8 cellular contexts compared by ENCODE assay signal in genomic region chr9:126805546-126806262, GRCh38. TPM values are rescaled to one million over a fixed set of nuclear protein-coding genes. Genes with fewer than 3 reads are reported as not detected.
DNase-seq lines count a peak whose midpoint lies in the region; ATAC-seq, FAIRE-seq and TF ChIP-seq lines count a peak whose summit lies in the region.

No MANE protein-coding gene starts in this region.

- peaks cover 46% of the 10 kb centered on the region for H3K79me2 ChIP-seq in GM12878 (ENCODE audit: control insufficient read depth, insufficient read depth, low read length)

- BruUV-seq in GM12878 (replicated peaks; lab: Mats Ljungman, UMichigan), result no TSS peak

- TF ChIP-seq RAD21 in GM12878 (IDR thresholded peaks at IDR 0.05; ENCODE audit: insufficient read depth, low read depth, low read length), result peak; percentile 23; the same call in 1 of the 2 replicates

- H3K27ac ChIP-seq in BLaER1, result peak overlapping the region; percentile 77
- H3K27ac ChIP-seq in GM12878 (ENCODE audit: control insufficient read depth, insufficient read depth), result peak overlapping the region; percentile 60

- DNase-seq in T-helper 9 cell (peak; percentile 67), GM12878 (ENCODE audit: low read depth, low spot score) (peak; percentile 65), kidney epithelial cell (ENCODE audit: low read depth) (peak; percentile 16)
- DNase-seq in stimulated activated CD4-positive, alpha-beta T cell treated with anti-CD3 and anti-CD28 coated beads, Interleukin-4, amount 100 ng/mL, for 24 hours, result peak; percentile 87

- TF ChIP-seq CTCF in GM12878 (IDR thresholded peaks at IDR 0.05 in 2 of 3, conservative IDR thresholded peaks at IDR 0.05 in 1 of 3; ENCODE audit: control insufficient read depth in 2 of 3, extremely low read depth in 1 of 3, insufficient read depth in 1 of 3, low read depth in 3 of 3, low read length in 3 of 3) (peak in 1 of 3 experiments; percentile 28; a peak in 1 of 6 replicates), kidney epithelial cell (IDR thresholded peaks at IDR 0.05; ENCODE audit: insufficient read depth, low read length, poor library complexity, severe bottlenecking) (no peak)

- TF ChIP-seq POLR2A in GM12878 (IDR thresholded peaks at IDR 0.05; ENCODE audit: low read depth, low read length), result peak; percentile 62

- in situ Hi-C loops in GM12878 (cut with MboI), result no loop called here

- peak; percentile 90 for FAIRE-seq in GM12878 (lab: Jason Lieb, UNC)

- H3K4me2 ChIP-seq in BLaER1, result peak overlapping the region; percentile 95
- H3K4me2 ChIP-seq in GM12878 (ENCODE audit: control insufficient read depth, insufficient read depth), result peak overlapping the region; percentile 79

- peak overlapping the region; percentile 83 for H3K9ac ChIP-seq in BLaER1
- peak overlapping the region; percentile 84 for H3K9ac ChIP-seq in GM12878 (ENCODE audit: control insufficient read depth, insufficient read depth, low read length)

- peaks cover 18% of the 10 kb centered on the region for H3K36me3 ChIP-seq in BLaER1
- peaks cover 0 to under 1% of the 10 kb centered on the region in 2 experiments; a peak in 1 of 4 replicates for H3K36me3 ChIP-seq in GM12878 (ENCODE audit: control insufficient read depth in 2 of 2, insufficient read depth in 2 of 2, low read length in 1 of 2)
- H3K36me3 ChIP-seq in kidney epithelial cell (ENCODE audit: control insufficient read depth, insufficient read depth, low read length), result no peaks in the 10 kb centered on the region

- intact Hi-C loops in GM12878 (cut with micrococcal nuclease; ENCODE audit: unreplicated experiment), result loop anchor here (2.0 kb wide), 1 partner anchor 33 kb away; no protein-coding TSS in a partner anchor

- peak overlapping the region; percentile 82 for H3K4me3 ChIP-seq in BLaER1
- peak overlapping the region; percentile 82 for H3K4me3 ChIP-seq in GM12878
- H3K4me3 ChIP-seq in kidney epithelial cell (ENCODE audit: low read depth, low read length), result peak overlapping the region; percentile 85

- H3K27me3 ChIP-seq in BLaER1 (no peaks in the 10 kb centered on the region), GM12878 (replicated peaks in 1 of 2; ENCODE audit: control insufficient read depth in 2 of 2, insufficient read depth in 2 of 2, low read length in 1 of 2) (no peaks in the 10 kb centered on the region), kidney epithelial cell (ENCODE audit: control insufficient read depth, insufficient read depth, low read length) (no peaks in the 10 kb centered on the region)

- RAD21 ChIA-PET in GM12878 (lab: Charles Lee; ENCODE audit: unreplicated experiment), result interaction anchor here (1.1 to 3.4 kb wide), 9 partner anchors 14 to 109 kb away, joined by 3 to 25 read pairs (median 5); partner anchors contain the start of gene RALGPS1

- POLR2A ChIA-PET in GM12878 (lab: Charles Lee), result interaction anchor here (0.6 to 3.6 kb wide), 5 partner anchors 11 to 59 kb away, joined by 3 to 26 read pairs (median 3); no protein-coding TSS in a partner anchor

- H4K20me1 ChIP-seq in BLaER1 (peaks cover 43% of the 10 kb centered on the region), GM12878 (ENCODE audit: control insufficient read depth, insufficient read depth) (no peaks in the 10 kb centered on the region)

- no peaks in the 10 kb centered on the region for H3K9me3 ChIP-seq in BLaER1
- no peaks in the 10 kb centered on the region for H3K9me3 ChIP-seq in GM12878 (replicated peaks; ENCODE audit: control insufficient read depth, insufficient read depth, low read length)

- peak; percentile 76 for ATAC-seq in GM19351 (IDR thresholded peaks at IDR 0.05; ENCODE audit: unreplicated experiment)
- peak; percentile 73 for ATAC-seq in HG03521 (IDR thresholded peaks at IDR 0.05; ENCODE audit: unreplicated experiment)
- ATAC-seq in GM12878, result peak; percentile 90
- no peak for ATAC-seq in HG02852 (IDR thresholded peaks at IDR 0.05; ENCODE audit: unreplicated experiment)

- 2% methylated on average over 8 of the region's 8 CpGs for WGBS in GM12878 (ENCODE audit: insufficient coverage, insufficient replicate concordance, low lambda C conversion rate, missing lambda C conversion rate)

- SMC1A ChIA-PET in GM12878 (lab: Charles Lee; ENCODE audit: uncharacterized antibody, unreplicated experiment), result interaction anchor here (0.7 to 4.0 kb wide), 14 partner anchors 9 to 132 kb away, joined by 3 to 35 read pairs (median 3); partner anchors contain the start of gene RALGPS1

- peaks cover 48% of the 10 kb centered on the region for H3K4me1 ChIP-seq in BLaER1
- H3K4me1 ChIP-seq in GM12878 (ENCODE audit: control insufficient read depth, insufficient read depth, low read length), result no peaks in the 10 kb centered on the region; the same call in 1 of the 2 replicates

- TF ChIP-seq EP300 in GM12878 (IDR thresholded peaks at IDR 0.05; ENCODE audit: borderline replicate concordance in 1 of 2, control insufficient read depth in 1 of 2, low read depth in 2 of 2, low read length in 2 of 2), result 0 out of 4 replicates have a peak, but pooled peaks of 1 of the 2 experiments have one; percentile 41

- CTCF ChIA-PET in GM12878 (lab: Yijun Ruan, JAX), result interaction anchor here (0.7 to 2.5 kb wide), 11 partner anchors 16 to 100 kb away, joined by 3 to 10 read pairs (median 4); partner anchors contain the start of gene ZBTB34

- H2AFZ ChIP-seq in GM12878 (ENCODE audit: control insufficient read depth, low read depth, low read length), result no peak overlapping the region; the same call in 1 of the 2 replicates

TF ChIP-seq in GM12878, 131 proteins besides CTCF, POLR2A, EP300 and RAD21 (continues in another document):
- no peak for TF ChIP-seq SUPT20H (IDR thresholded peaks at IDR 0.05; ENCODE audit: borderline replicate concordance, control insufficient read depth, low read depth, low read length)
- no peak for TF ChIP-seq TCF3 (IDR thresholded peaks at IDR 0.05; ENCODE audit: borderline replicate concordance, insufficient read depth, low read depth, low read length)
- TF ChIP-seq ZBTB4 (CRISPR knock-in tag; IDR thresholded peaks at IDR 0.05), result no peak
- TF ChIP-seq WRNIP1 (IDR thresholded peaks at IDR 0.05; ENCODE audit: borderline replicate concordance, low read depth, low read length), result no peak
- TF ChIP-seq FOXK2 (IDR thresholded peaks at IDR 0.05), result no peak

RNA-seq across cellular contexts. Expression of gene ZBTB43, which starts 0.9 kb away (rescaled TPM):
- total RNA-seq in GM12878 (2013; cell fraction: nucleolus; rRNA removed), result 22.0 and 22.3 TPM in 2 replicates
- total RNA-seq in GM12878 (2014; rRNA removed) (7.4 and 8.4 TPM in 2 replicates), GM12878 (2014; rRNA removed; fragmentation: Illumina TruSeq; extraction: Trizol) (8.2 and 9.4 TPM in 2 replicates), GM12878 (2021) (12.9 and 16.4 TPM in 2 replicates), kidney epithelial cell (11.8 and 12.7 TPM in 2 replicates)
- 8.0 TPM for polyA plus RNA-seq in GM12878 (2011; ENCODE audit: low read depth)
- polyA plus RNA-seq in GM12878 (2011; rRNA removed) (19.3 and 24.7 TPM in 2 replicates), GM12878 (2014; fragmentation: Illumina TruSeq; extraction: Trizol) (6.9 and 10.1 TPM in 2 replicates), GM12878 (2014; fragmentation: Nextera tagmentation; extraction: Ambion mirVana) (1 to 10 TPM; 2.4 to 5.3 TPM), GM12878 (2014; rRNA removed) (5.9 and 8.0 TPM in 2 replicates), GM12878 (2016; fragmentation: Nextera tagmentation; extraction: Ambion mirVana) (10 to 100 TPM; 10.2 to 10.5 TPM)
- polyA plus RNA-seq in GM12878 (2011; cell fraction: cytosol; rRNA removed), result 6.8 and 10.4 TPM in 2 replicates
- 5.7 and 7.4 TPM in 2 replicates for polyA plus RNA-seq in GM12878 (2011; cell fraction: nucleus; rRNA removed)
- 7.6 and 10.2 TPM in 2 replicates for polyA plus RNA-seq in GM12878 (2012)
- 10.1 and 15.1 TPM in 2 replicates for polyA minus RNA-seq in GM12878 (2011; rRNA and poly(A)+ RNA removed)
- polyA minus RNA-seq in GM12878 (2011; cell fraction: cytosol; rRNA and poly(A)+ RNA removed), result 5.7 and 15.5 TPM in 2 replicates
- 3.5 and 5.3 TPM in 2 replicates for polyA minus RNA-seq in GM12878 (2011; cell fraction: nucleus; rRNA and poly(A)+ RNA removed)

RNA-seq across cellular contexts. Expression of gene ZBTB34, which starts 54.7 kb away (rescaled TPM):
- total RNA-seq in GM12878 (2013; cell fraction: nucleolus; rRNA removed), result 16.0 and 16.2 TPM in 2 replicates
- total RNA-seq in GM12878 (2014; rRNA removed), result 3.8 and 4.2 TPM in 2 replicates
- total RNA-seq in GM12878 (2014; rRNA removed; fragmentation: Illumina TruSeq; extraction: Trizol), result 4.1 and 4.5 TPM in 2 replicates
- total RNA-seq in GM12878 (2021), result 5.3 and 5.5 TPM in 2 replicates
- polyA plus RNA-seq in GM12878 (2011; ENCODE audit: low read depth), result 2.3 TPM
- polyA plus RNA-seq in GM12878 (2011; rRNA removed), result 11.3 and 13.1 TPM in 2 replicates
- polyA plus RNA-seq in GM12878 (2011; cell fraction: cytosol; rRNA removed), result 5.4 and 6.0 TPM in 2 replicates
- 7.8 and 11.0 TPM in 2 replicates for polyA plus RNA-seq in GM12878 (2011; cell fraction: nucleus; rRNA removed)
- 2.9 and 3.6 TPM in 2 replicates for polyA plus RNA-seq in GM12878 (2012)
- 4.4 and 4.5 TPM in 2 replicates for polyA plus RNA-seq in GM12878 (2014; fragmentation: Illumina TruSeq; extraction: Trizol)
- 1 to 10 TPM in 1 of 2 experiments, under 1 TPM in 1; 0.71 to 2.2 TPM for polyA plus RNA-seq in GM12878 (2014; fragmentation: Nextera tagmentation; extraction: Ambion mirVana)
- 3.7 and 4.5 TPM in 2 replicates for polyA plus RNA-seq in GM12878 (2014; rRNA removed)
- polyA plus RNA-seq in GM12878 (2016; fragmentation: Nextera tagmentation; extraction: Ambion mirVana), result 1 to 10 TPM; 1.6 to 2.1 TPM
- 12.4 and 14.7 TPM in 2 replicates for polyA minus RNA-seq in GM12878 (2011; rRNA and poly(A)+ RNA removed)
- 3.9 and 4.5 TPM in 2 replicates for polyA minus RNA-seq in GM12878 (2011; cell fraction: cytosol; rRNA and poly(A)+ RNA removed)
- 5.9 and 7.5 TPM in 2 replicates for polyA minus RNA-seq in GM12878 (2011; cell fraction: nucleus; rRNA and poly(A)+ RNA removed)
- total RNA-seq in kidney epithelial cell, result 10.4 and 11.2 TPM in 2 replicates

Comparison
In these comparisons a context has a peak if more than half of its experiments do, and no peak if none do; other contexts are left out.
1. DNase-seq: peak in every context shown above with its lines; median percentile 87 in stimulated activated CD4-positive, alpha-beta T cell treated with anti-CD3 and anti-CD28 coated beads, Interleukin-4, amount 100 ng/mL, for 24 hours; 67 in T-helper 9 cell; 65 in GM12878; 16 in kidney epithelial cell.